8 cellular contexts compared by ENCODE assay signal in the genomic region with DNA sequence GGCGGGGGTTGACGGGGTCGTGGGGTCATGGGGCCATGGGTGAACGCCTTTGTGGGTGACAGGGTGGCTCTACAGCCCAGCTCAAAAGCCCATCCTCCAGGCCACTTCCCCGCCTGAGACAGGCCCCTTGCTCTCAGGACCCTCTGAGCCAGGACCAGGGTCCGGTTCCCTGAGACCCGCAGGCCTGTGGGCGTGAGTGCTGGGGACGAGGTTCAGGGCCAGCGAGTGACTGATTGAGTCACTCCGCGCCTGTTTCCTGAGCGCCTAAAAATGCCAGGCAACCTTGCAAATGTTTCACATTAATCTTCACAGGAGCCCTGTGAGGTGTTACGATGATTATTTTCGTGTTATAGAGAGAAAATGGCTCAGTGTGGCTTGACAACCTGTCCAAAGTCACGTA.
A peak's percentile ranks its signal among the peaks of the same experiment; 100 is the strongest.
DNase-seq lines count a peak whose midpoint lies in the region; ATAC-seq and TF ChIP-seq lines count a peak whose summit lies in the region.

No MANE protein-coding gene starts in this region.

- intact Hi-C loops in colonic mucosa (cut with DNase I), result no loop called here

- H3K79me2 ChIP-seq in KMS-11 (ENCODE audit: insufficient read depth, low read depth), result no peaks in the 10 kb centered on the region

- H3K27ac ChIP-seq in KMS-11 (no peak overlapping the region), colonic mucosa (no peak overlapping the region), muscle layer of duodenum (ENCODE audit: low read length) (peak overlapping the region; percentile 29)

- H4K20me1 ChIP-seq in KMS-11 (ENCODE audit: insufficient read depth), result no peaks in the 10 kb centered on the region

- H3K4me3 ChIP-seq in KMS-11 (IDR thresholded peaks at IDR 0.05; ENCODE audit: insufficient read depth, low read depth, low read length) (no peak overlapping the region), colonic mucosa (peak overlapping the region; percentile 50), muscle layer of duodenum (ENCODE audit: low read depth in 1 of 2, low read length in 2 of 2) (peak overlapping the region; percentile 71 to 78)

- H2AFZ ChIP-seq in KMS-11 (ENCODE audit: low read depth), result peak overlapping the region; percentile 82; the same call in 1 of the 2 replicates

- H3K36me3 ChIP-seq in KMS-11 (ENCODE audit: insufficient read depth), result no peaks in the 10 kb centered on the region
- no peaks in the 10 kb centered on the region for H3K36me3 ChIP-seq in colonic mucosa
- peaks cover 0 to 15% of the 10 kb centered on the region in 2 donors for H3K36me3 ChIP-seq in muscle layer of duodenum (ENCODE audit: control insufficient read depth in 1 of 2, insufficient read depth in 2 of 2, low read length in 2 of 2)

- DNase-seq in DMS 273 (lab: John Stamatoyannopoulos, UW; ENCODE audit: unreplicated experiment) (peak; percentile 44), DMS 273 treated with DMSO at 0.1 percent for 48 hours (lab: John Stamatoyannopoulos, UW) (no peak), colonic mucosa (no peak), NCI-H2171 (lab: John Stamatoyannopoulos, UW) (no peak)
- DNase-seq in stimulated activated naive CD4-positive, alpha-beta T cell treated with Interleukin-2 at 50 U/mL for 16 hours (lab: John Stamatoyannopoulos, UW), result no peak

- H3K27me3 ChIP-seq in KMS-11 (ENCODE audit: insufficient read depth, low read depth) (no peaks in the 10 kb centered on the region), colonic mucosa (no peaks in the 10 kb centered on the region), muscle layer of duodenum (ENCODE audit: low read depth, low read length) (no peaks in the 10 kb centered on the region)

- no peak for TF ChIP-seq CTCF in KMS-11 (conservative IDR thresholded peaks at IDR 0.05; ENCODE audit: low read depth, low read length)
- TF ChIP-seq CTCF in colonic mucosa (IDR thresholded peaks at IDR 0.05), result no peak

- H3K4me1 ChIP-seq in KMS-11 (ENCODE audit: low read depth, poor library complexity, severe bottlenecking), result no peaks in the 10 kb centered on the region
- H3K4me1 ChIP-seq in colonic mucosa, result no peaks in the 10 kb centered on the region
- peaks cover 0 to 9% of the 10 kb centered on the region in 2 donors for H3K4me1 ChIP-seq in muscle layer of duodenum (ENCODE audit: control insufficient read depth in 1 of 2, insufficient read depth in 2 of 2, low read length in 2 of 2)

- peak overlapping the region; percentile 46 for H3K4me2 ChIP-seq in KMS-11

- no peak overlapping the region for H3K9ac ChIP-seq in KMS-11
- peak overlapping the region; percentile 2 to 61 for H3K9ac ChIP-seq in colonic mucosa (ENCODE audit: low read depth in 2 of 2, low read length in 2 of 2)

- H3K9me3 ChIP-seq in colonic mucosa, result no peaks in the 10 kb centered on the region
- no peaks in the 10 kb centered on the region for H3K9me3 ChIP-seq in muscle layer of duodenum (ENCODE audit: control insufficient read depth in 1 of 2, low read length in 2 of 2)

- no peak for ATAC-seq in GM21723 (IDR thresholded peaks at IDR 0.05; ENCODE audit: unreplicated experiment)
